8 cellular contexts compared by ENCODE assay signal in genomic region chr22:37472418-37473006, GRCh38. TPM values are rescaled to one million over a fixed set of nuclear protein-coding genes. Genes with fewer than 3 reads are reported as not detected.
DNase-seq lines count a peak whose midpoint lies in the region; ATAC-seq and TF ChIP-seq lines count a peak whose summit lies in the region.

No MANE protein-coding gene starts in this region.

- peak overlapping the region; percentile 44; the same call in 1 of the 2 replicates for H3K9ac ChIP-seq in OCI-LY1 (ENCODE audit: low read length)

- H3F3A ChIP-seq in OCI-LY1 (ENCODE audit: insufficient read depth, low read length) = 0 out of 2 replicates have a peak, but pooled peaks cover 1% of the 10 kb centered on the region

- H3K27me3 ChIP-seq in OCI-LY1 (ENCODE audit: insufficient read depth, low read length) = no peaks in the 10 kb centered on the region
- peaks cover 5% of the 10 kb centered on the region for H3K27me3 ChIP-seq in lower lobe of right lung (ENCODE audit: low read depth)

- H3K4me1 ChIP-seq in OCI-LY1 (ENCODE audit: insufficient read depth, low read length, severe bottlenecking) = peaks cover 35% of the 10 kb centered on the region
- no peaks in the 10 kb centered on the region for H3K4me1 ChIP-seq in lower lobe of right lung

- peaks cover 89% of the 10 kb centered on the region for H3K36me3 ChIP-seq in OCI-LY1 (ENCODE audit: insufficient read depth, low read length)
- H3K36me3 ChIP-seq in lower lobe of right lung = peaks cover 73% of the 10 kb centered on the region

- H3K9me3 ChIP-seq in OCI-LY1 (ENCODE audit: low read length) (no peaks in the 10 kb centered on the region), lower lobe of right lung (no peaks in the 10 kb centered on the region)

- no peaks in the 10 kb centered on the region for H3K4me1 Mint-ChIP-seq in activated CD8-positive, alpha-beta memory T cell treated with anti-CD3 and anti-CD28 coated beads, Interleukin-2, amount 10 ng/mL, durations not matched to agents 7 days and 5 days
- H3K4me1 Mint-ChIP-seq in activated naive CD8-positive, alpha-beta T cell treated with anti-CD3 and anti-CD28 coated beads, Interleukin-2, amount 50 U/mL, for 24 hours = no peaks in the 10 kb centered on the region

- CTCF ChIA-PET in activated CD8-positive, alpha-beta memory T cell treated with anti-CD3 and anti-CD28 coated beads, Interleukin-2, amount 10 ng/mL, durations not matched to agents 7 days and 5 days (lab: Charles Lee) = interaction anchor here (0.7 to 3.3 kb wide), 28 partner anchors 8 to 234 kb away, joined by 3 to 41 read pairs (median 5); partner anchors contain the start of genes LGALS2 and MFNG

- no peaks in the 10 kb centered on the region for H3K9me2 ChIP-seq in OCI-LY1 (ENCODE audit: low read depth, low read length)

- no peak overlapping the region for H2AFZ ChIP-seq in OCI-LY1 (ENCODE audit: low read length)

- intact Hi-C loops in lower lobe of right lung (cut with DNase I) = no loop called here

- DNase-seq in activated CD8-positive, alpha-beta memory T cell treated with anti-CD3 and anti-CD28 coated beads, Interleukin-2, amount 10 ng/mL, durations not matched to agents 7 days and 5 days = peak; percentile 57
- no peak for DNase-seq in activated CD8-positive, alpha-beta memory T cell treated with anti-CD3 and anti-CD28 coated beads for 24 hours
- peak; percentile 46 for DNase-seq in activated naive CD8-positive, alpha-beta T cell treated with anti-CD3 and anti-CD28 coated beads, Interleukin-2, amount 50 U/mL, for 24 hours
- DNase-seq in lower lobe of right lung (no peak), retina (no peak), inferior parietal cortex (ENCODE audit: extremely low spot score) (no peak)

- peak overlapping the region; percentile 86 for H3K27ac ChIP-seq in OCI-LY1 (ENCODE audit: low read depth, low read length, poor library complexity, severe bottlenecking)
- no peak overlapping the region for H3K27ac ChIP-seq in lower lobe of right lung

- H3K27ac Mint-ChIP-seq in activated CD8-positive, alpha-beta memory T cell treated with anti-CD3 and anti-CD28 coated beads, Interleukin-2, amount 10 ng/mL, durations not matched to agents 7 days and 5 days = peak overlapping the region; percentile 52
- H3K27ac Mint-ChIP-seq in activated naive CD8-positive, alpha-beta T cell treated with anti-CD3 and anti-CD28 coated beads, Interleukin-2, amount 50 U/mL, for 24 hours = no peak overlapping the region

- TF ChIP-seq CTCF in OCI-LY1 (IDR thresholded peaks at IDR 0.05; ENCODE audit: low read length) = peak; percentile 76
- peak; percentile 51 for TF ChIP-seq CTCF in lower lobe of right lung (IDR thresholded peaks at IDR 0.05)

- no peaks in the 10 kb centered on the region for H4K20me1 ChIP-seq in OCI-LY1 (ENCODE audit: insufficient read depth, low read length)

- H3K4me3 Mint-ChIP-seq in activated CD8-positive, alpha-beta memory T cell treated with anti-CD3 and anti-CD28 coated beads, Interleukin-2, amount 10 ng/mL, durations not matched to agents 7 days and 5 days = no peak overlapping the region
- no peak overlapping the region for H3K4me3 Mint-ChIP-seq in activated naive CD8-positive, alpha-beta T cell treated with anti-CD3 and anti-CD28 coated beads, Interleukin-2, amount 50 U/mL, for 24 hours

- H3K9me3 Mint-ChIP-seq in activated CD8-positive, alpha-beta memory T cell treated with anti-CD3 and anti-CD28 coated beads, Interleukin-2, amount 10 ng/mL, durations not matched to agents 7 days and 5 days (ENCODE audit: low read depth) = no peaks in the 10 kb centered on the region
- H3K9me3 Mint-ChIP-seq in activated naive CD8-positive, alpha-beta T cell treated with anti-CD3 and anti-CD28 coated beads, Interleukin-2, amount 50 U/mL, for 24 hours = no peaks in the 10 kb centered on the region

- peak overlapping the region; percentile 0; the same call in 1 of the 2 replicates for H3K4me2 ChIP-seq in OCI-LY1 (ENCODE audit: low read length)

- ATAC-seq in activated CD8-positive, alpha-beta memory T cell treated with anti-CD3 and anti-CD28 coated beads, Interleukin-2, amount 10 ng/mL, durations not matched to agents 7 days and 5 days = peak; percentile 52
- no peak for ATAC-seq in activated naive CD8-positive, alpha-beta T cell treated with anti-CD3 and anti-CD28 coated beads, Interleukin-2, amount 50 U/mL, for 24 hours
- ATAC-seq in lower lobe of right lung = peak; percentile 45 to 52
- ATAC-seq in HG03432 (IDR thresholded peaks at IDR 0.05; ENCODE audit: unreplicated experiment) = no peak

- H3K36me3 Mint-ChIP-seq in activated CD8-positive, alpha-beta memory T cell treated with anti-CD3 and anti-CD28 coated beads, Interleukin-2, amount 10 ng/mL, durations not matched to agents 7 days and 5 days = peaks cover 42% of the 10 kb centered on the region
- peaks cover 45% of the 10 kb centered on the region for H3K36me3 Mint-ChIP-seq in activated naive CD8-positive, alpha-beta T cell treated with anti-CD3 and anti-CD28 coated beads, Interleukin-2, amount 50 U/mL, for 24 hours (ENCODE audit: low read depth)

- no peak overlapping the region for H3K4me3 ChIP-seq in OCI-LY1 (ENCODE audit: low read depth, low read length, poor library complexity, severe bottlenecking)
- H3K4me3 ChIP-seq in lower lobe of right lung = no peak overlapping the region

- H3K79me2 ChIP-seq in OCI-LY1 (ENCODE audit: insufficient read depth, low read length) = no peaks in the 10 kb centered on the region

- no peaks in the 10 kb centered on the region for H3K27me3 Mint-ChIP-seq in activated CD8-positive, alpha-beta memory T cell treated with anti-CD3 and anti-CD28 coated beads, Interleukin-2, amount 10 ng/mL, durations not matched to agents 7 days and 5 days
- no peaks in the 10 kb centered on the region for H3K27me3 Mint-ChIP-seq in activated naive CD8-positive, alpha-beta T cell treated with anti-CD3 and anti-CD28 coated beads, Interleukin-2, amount 50 U/mL, for 24 hours

RNA-seq across cellular contexts. Expression of gene MFNG, which starts 13.7 kb away (rescaled TPM):
- total RNA-seq in activated CD8-positive, alpha-beta memory T cell treated with anti-CD3 and anti-CD28 coated beads, Interleukin-2, amount 10 ng/mL, durations not matched to agents 7 days and 5 days = 100 to 1,000 TPM; 196 to 220 TPM
- total RNA-seq in lower lobe of right lung = 71.0 TPM

RNA-seq across cellular contexts. Expression of gene ELFN2, which starts 45.2 kb away (rescaled TPM):
- total RNA-seq in activated CD8-positive, alpha-beta memory T cell treated with anti-CD3 and anti-CD28 coated beads, Interleukin-2, amount 10 ng/mL, durations not matched to agents 7 days and 5 days = under 1 TPM; 0.07 to 0.50 TPM
- total RNA-seq in lower lobe of right lung = 0.89 TPM

RNA-seq across cellular contexts. Expression of gene CARD10, which starts 46.7 kb away (rescaled TPM):
- total RNA-seq in activated CD8-positive, alpha-beta memory T cell treated with anti-CD3 and anti-CD28 coated beads, Interleukin-2, amount 10 ng/mL, durations not matched to agents 7 days and 5 days = under 1 TPM in 1 of 2 experiments, not detected in 1; 0.16 TPM
- total RNA-seq in lower lobe of right lung = 14.9 TPM

Comparison
In these comparisons a context has a peak if more than half of its experiments do, and no peak if none do; other contexts are left out.
1. DNase-seq: peak in activated CD8-positive, alpha-beta memory T cell treated with anti-CD3 and anti-CD28 coated beads, Interleukin-2, amount 10 ng/mL, durations not matched to agents 7 days and 5 days (single experiment) and activated naive CD8-positive, alpha-beta T cell treated with anti-CD3 and anti-CD28 coated beads, Interleukin-2, amount 50 U/mL, for 24 hours (single experiment); none in activated CD8-positive, alpha-beta memory T cell treated with anti-CD3 and anti-CD28 coated beads for 24 hours (single experiment), lower lobe of right lung (single experiment), retina (single experiment) and inferior parietal cortex (single experiment).
2. ATAC-seq: peak in activated CD8-positive, alpha-beta memory T cell treated with anti-CD3 and anti-CD28 coated beads, Interleukin-2, amount 10 ng/mL, durations not matched to agents 7 days and 5 days (single experiment) and lower lobe of right lung (2 of 2); none in activated naive CD8-positive, alpha-beta T cell treated with anti-CD3 and anti-CD28 coated beads, Interleukin-2, amount 50 U/mL, for 24 hours (single experiment) and HG03432 (single experiment).
3. RNA of gene CARD10, which starts 46.7 kb away (total RNA-seq): 14.9 TPM in lower lobe of right lung (single experiment); 0.16 TPM in activated CD8-positive, alpha-beta memory T cell treated with anti-CD3 and anti-CD28 coated beads, Interleukin-2, amount 10 ng/mL, durations not matched to agents 7 days and 5 days; every median in the first group is over 10 times any median in the second.